Comparison of ENCODE assay signal across 2 cellular contexts in genomic region chr2:30503007-30503691, GRCh38.
TF ChIP-seq lines count a peak whose summit lies in the region.

No MANE protein-coding gene starts in this region.

TF ChIP-seq in HCT116, 20 proteins besides CTCF, POLR2A, EP300 and RAD21 (continued from another document):
- TF ChIP-seq, protein P1, sequence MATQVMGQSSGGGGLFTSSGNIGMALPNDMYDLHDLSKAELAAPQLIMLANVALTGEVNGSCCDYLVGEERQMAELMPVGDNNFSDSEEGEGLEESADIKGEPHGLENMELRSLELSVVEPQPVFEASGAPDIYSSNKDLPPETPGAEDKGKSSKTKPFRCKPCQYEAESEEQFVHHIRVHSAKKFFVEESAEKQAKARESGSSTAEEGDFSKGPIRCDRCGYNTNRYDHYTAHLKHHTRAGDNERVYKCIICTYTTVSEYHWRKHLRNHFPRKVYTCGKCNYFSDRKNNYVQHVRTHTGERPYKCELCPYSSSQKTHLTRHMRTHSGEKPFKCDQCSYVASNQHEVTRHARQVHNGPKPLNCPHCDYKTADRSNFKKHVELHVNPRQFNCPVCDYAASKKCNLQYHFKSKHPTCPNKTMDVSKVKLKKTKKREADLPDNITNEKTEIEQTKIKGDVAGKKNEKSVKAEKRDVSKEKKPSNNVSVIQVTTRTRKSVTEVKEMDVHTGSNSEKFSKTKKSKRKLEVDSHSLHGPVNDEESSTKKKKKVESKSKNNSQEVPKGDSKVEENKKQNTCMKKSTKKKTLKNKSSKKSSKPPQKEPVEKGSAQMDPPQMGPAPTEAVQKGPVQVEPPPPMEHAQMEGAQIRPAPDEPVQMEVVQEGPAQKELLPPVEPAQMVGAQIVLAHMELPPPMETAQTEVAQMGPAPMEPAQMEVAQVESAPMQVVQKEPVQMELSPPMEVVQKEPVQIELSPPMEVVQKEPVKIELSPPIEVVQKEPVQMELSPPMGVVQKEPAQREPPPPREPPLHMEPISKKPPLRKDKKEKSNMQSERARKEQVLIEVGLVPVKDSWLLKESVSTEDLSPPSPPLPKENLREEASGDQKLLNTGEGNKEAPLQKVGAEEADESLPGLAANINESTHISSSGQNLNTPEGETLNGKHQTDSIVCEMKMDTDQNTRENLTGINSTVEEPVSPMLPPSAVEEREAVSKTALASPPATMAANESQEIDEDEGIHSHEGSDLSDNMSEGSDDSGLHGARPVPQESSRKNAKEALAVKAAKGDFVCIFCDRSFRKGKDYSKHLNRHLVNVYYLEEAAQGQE (IDR thresholded peaks at IDR 0.05; ENCODE audit: low read depth): no peak
- TF ChIP-seq SRF (IDR thresholded peaks at IDR 0.05; ENCODE audit: low read depth): no peak
- TF ChIP-seq, protein P2, sequence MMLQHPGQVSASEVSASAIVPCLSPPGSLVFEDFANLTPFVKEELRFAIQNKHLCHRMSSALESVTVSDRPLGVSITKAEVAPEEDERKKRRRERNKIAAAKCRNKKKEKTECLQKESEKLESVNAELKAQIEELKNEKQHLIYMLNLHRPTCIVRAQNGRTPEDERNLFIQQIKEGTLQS (IDR thresholded peaks at IDR 0.05): no peak
- TF ChIP-seq TCF7L2 (IDR thresholded peaks at IDR 0.05; ENCODE audit: borderline replicate concordance, extremely low read depth, insufficient read depth, insufficient read length): no peak
- no peak for TF ChIP-seq ZFX (IDR thresholded peaks at IDR 0.05)
- TF ChIP-seq FOSL1 (IDR thresholded peaks at IDR 0.05; ENCODE audit: low read depth): no peak
- TF ChIP-seq EGR1 (IDR thresholded peaks at IDR 0.05; ENCODE audit: low read depth): no peak

TF ChIP-seq in WTC11, 78 proteins besides CTCF, POLR2A, EP300 and RAD21 (continued from another document):
- TF ChIP-seq, protein P3, sequence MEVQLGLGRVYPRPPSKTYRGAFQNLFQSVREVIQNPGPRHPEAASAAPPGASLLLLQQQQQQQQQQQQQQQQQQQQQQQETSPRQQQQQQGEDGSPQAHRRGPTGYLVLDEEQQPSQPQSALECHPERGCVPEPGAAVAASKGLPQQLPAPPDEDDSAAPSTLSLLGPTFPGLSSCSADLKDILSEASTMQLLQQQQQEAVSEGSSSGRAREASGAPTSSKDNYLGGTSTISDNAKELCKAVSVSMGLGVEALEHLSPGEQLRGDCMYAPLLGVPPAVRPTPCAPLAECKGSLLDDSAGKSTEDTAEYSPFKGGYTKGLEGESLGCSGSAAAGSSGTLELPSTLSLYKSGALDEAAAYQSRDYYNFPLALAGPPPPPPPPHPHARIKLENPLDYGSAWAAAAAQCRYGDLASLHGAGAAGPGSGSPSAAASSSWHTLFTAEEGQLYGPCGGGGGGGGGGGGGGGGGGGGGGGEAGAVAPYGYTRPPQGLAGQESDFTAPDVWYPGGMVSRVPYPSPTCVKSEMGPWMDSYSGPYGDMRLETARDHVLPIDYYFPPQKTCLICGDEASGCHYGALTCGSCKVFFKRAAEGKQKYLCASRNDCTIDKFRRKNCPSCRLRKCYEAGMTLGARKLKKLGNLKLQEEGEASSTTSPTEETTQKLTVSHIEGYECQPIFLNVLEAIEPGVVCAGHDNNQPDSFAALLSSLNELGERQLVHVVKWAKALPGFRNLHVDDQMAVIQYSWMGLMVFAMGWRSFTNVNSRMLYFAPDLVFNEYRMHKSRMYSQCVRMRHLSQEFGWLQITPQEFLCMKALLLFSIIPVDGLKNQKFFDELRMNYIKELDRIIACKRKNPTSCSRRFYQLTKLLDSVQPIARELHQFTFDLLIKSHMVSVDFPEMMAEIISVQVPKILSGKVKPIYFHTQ (CRISPR knock-in tag; IDR thresholded peaks at IDR 0.05): no peak
- TF ChIP-seq IRF2 (CRISPR knock-in tag; IDR thresholded peaks at IDR 0.05; ENCODE audit: borderline replicate concordance, low read depth) (no peak), NFYB (CRISPR knock-in tag; conservative IDR thresholded peaks at IDR 0.05; ENCODE audit: low read depth) (no peak), TEAD1 (CRISPR knock-in tag; IDR thresholded peaks at IDR 0.05) (no peak), ATF1 (CRISPR knock-in tag; IDR thresholded peaks at IDR 0.05) (no peak), ZNF512 (CRISPR knock-in tag; IDR thresholded peaks at IDR 0.05; ENCODE audit: borderline replicate concordance) (no peak), MXD4 (CRISPR knock-in tag; IDR thresholded peaks at IDR 0.05; ENCODE audit: borderline replicate concordance) (no peak), ZNF317 (CRISPR knock-in tag; IDR thresholded peaks at IDR 0.05; ENCODE audit: borderline replicate concordance, low read depth) (no peak), TCF7 (CRISPR knock-in tag; IDR thresholded peaks at IDR 0.05; ENCODE audit: low read depth) (no peak), GRHL2 (CRISPR knock-in tag; IDR thresholded peaks at IDR 0.05; ENCODE audit: insufficient replicate concordance, severe bottlenecking) (no peak), ZNF121 (CRISPR knock-in tag; IDR thresholded peaks at IDR 0.05) (no peak)
- TF ChIP-seq, protein P4, sequence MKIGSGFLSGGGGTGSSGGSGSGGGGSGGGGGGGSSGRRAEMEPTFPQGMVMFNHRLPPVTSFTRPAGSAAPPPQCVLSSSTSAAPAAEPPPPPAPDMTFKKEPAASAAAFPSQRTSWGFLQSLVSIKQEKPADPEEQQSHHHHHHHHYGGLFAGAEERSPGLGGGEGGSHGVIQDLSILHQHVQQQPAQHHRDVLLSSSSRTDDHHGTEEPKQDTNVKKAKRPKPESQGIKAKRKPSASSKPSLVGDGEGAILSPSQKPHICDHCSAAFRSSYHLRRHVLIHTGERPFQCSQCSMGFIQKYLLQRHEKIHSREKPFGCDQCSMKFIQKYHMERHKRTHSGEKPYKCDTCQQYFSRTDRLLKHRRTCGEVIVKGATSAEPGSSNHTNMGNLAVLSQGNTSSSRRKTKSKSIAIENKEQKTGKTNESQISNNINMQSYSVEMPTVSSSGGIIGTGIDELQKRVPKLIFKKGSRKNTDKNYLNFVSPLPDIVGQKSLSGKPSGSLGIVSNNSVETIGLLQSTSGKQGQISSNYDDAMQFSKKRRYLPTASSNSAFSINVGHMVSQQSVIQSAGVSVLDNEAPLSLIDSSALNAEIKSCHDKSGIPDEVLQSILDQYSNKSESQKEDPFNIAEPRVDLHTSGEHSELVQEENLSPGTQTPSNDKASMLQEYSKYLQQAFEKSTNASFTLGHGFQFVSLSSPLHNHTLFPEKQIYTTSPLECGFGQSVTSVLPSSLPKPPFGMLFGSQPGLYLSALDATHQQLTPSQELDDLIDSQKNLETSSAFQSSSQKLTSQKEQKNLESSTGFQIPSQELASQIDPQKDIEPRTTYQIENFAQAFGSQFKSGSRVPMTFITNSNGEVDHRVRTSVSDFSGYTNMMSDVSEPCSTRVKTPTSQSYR (CRISPR knock-in tag; IDR thresholded peaks at IDR 0.05): no peak
TF ChIP-seq in WTC11: peak in this region for 0.
